Comparison of ENCODE assay signal across 8 cellular contexts in genomic region chr9:137406876-137407589, GRCh38. TPM values are rescaled to one million over a fixed set of nuclear protein-coding genes. Genes with fewer than 3 reads are reported as not detected.
DNase-seq lines count a peak whose midpoint lies in the region; ATAC-seq and TF ChIP-seq lines count a peak whose summit lies in the region.

No MANE protein-coding gene starts in this region.

- no peaks in the 10 kb centered on the region for H3K9me3 Mint-ChIP-seq in activated naive CD8-positive, alpha-beta T cell treated with anti-CD3 and anti-CD28 coated beads, Interleukin-2, amount 50 U/mL, for 24 hours
- peaks cover 4% of the 10 kb centered on the region for H3K9me3 Mint-ChIP-seq in progenitor cell of endocrine pancreas (ENCODE audit: low read depth)

- no peak for TF ChIP-seq POLR2A in heart left ventricle (IDR thresholded peaks at IDR 0.05)

- H3K4me3 ChIP-seq in HAP-1 (peak overlapping the region; percentile 20), RWPE2 (ENCODE audit: severe bottlenecking) (peak overlapping the region; percentile 15), heart left ventricle (peak overlapping the region in 11 of 12 donors; percentile 23 to 57 (median 50))

- H3K36me3 ChIP-seq in HAP-1 (replicated peaks) (no peaks in the 10 kb centered on the region), RWPE2 (ENCODE audit: low read depth) (no peaks in the 10 kb centered on the region), heart left ventricle (no peaks in the 10 kb centered on the region)

- H3K27ac Mint-ChIP-seq in activated naive CD8-positive, alpha-beta T cell treated with anti-CD3 and anti-CD28 coated beads, Interleukin-2, amount 50 U/mL, for 24 hours, result no peak overlapping the region
- H3K27ac Mint-ChIP-seq in progenitor cell of endocrine pancreas, result no peak overlapping the region

- H3K27me3 Mint-ChIP-seq in activated naive CD8-positive, alpha-beta T cell treated with anti-CD3 and anti-CD28 coated beads, Interleukin-2, amount 50 U/mL, for 24 hours, result peaks cover 2% of the 10 kb centered on the region
- H3K27me3 Mint-ChIP-seq in progenitor cell of endocrine pancreas, result no peaks in the 10 kb centered on the region

- H3K27ac ChIP-seq in RWPE2 (ENCODE audit: poor library complexity, severe bottlenecking), result no peak overlapping the region
- H3K27ac ChIP-seq in heart left ventricle, result peak overlapping the region in 11 of 12 donors; percentile 18 to 87 (median 72)

- H3K27me3 ChIP-seq in HAP-1 (ENCODE audit: low read depth) (no peaks in the 10 kb centered on the region), RWPE2 (ENCODE audit: insufficient read depth, poor library complexity, severe bottlenecking) (no peaks in the 10 kb centered on the region), heart left ventricle (peaks cover 0 to 15% (median 0%) of the 10 kb centered on the region in 9 donors)

- in situ Hi-C loops in HAP-1 (cut with MboI; ENCODE audit: low sequenced_read_pairs), result loop anchor here (5.0 kb wide), 1 partner anchor 115 kb away; no protein-coding TSS in a partner anchor

- TF ChIP-seq CTCF in RWPE2 (IDR thresholded peaks at IDR 0.05; ENCODE audit: poor library complexity, severe bottlenecking), result peak; percentile 60
- peak; percentile 74 to 93 (median 87) for TF ChIP-seq CTCF in heart left ventricle (IDR thresholded peaks at IDR 0.05)
- TF ChIP-seq CTCF in progenitor cell of endocrine pancreas (IDR thresholded peaks at IDR 0.05; ENCODE audit: unreplicated experiment), result peak; percentile 81

- H3K4me1 ChIP-seq in HAP-1 (no peaks in the 10 kb centered on the region), RWPE2 (ENCODE audit: insufficient read depth, poor library complexity, severe bottlenecking) (peaks cover 13% of the 10 kb centered on the region), heart left ventricle (peaks cover 0 to 50% (median 30%) of the 10 kb centered on the region in 12 donors)

- WGBS in heart left ventricle, 4 donors, result 1 to 14% (median 3%) methylated on average over 7 to 63 of the region's 63 CpGs

- DNase-seq in Ammon's horn (ENCODE audit: low spot score) (peak; percentile 61), HAP-1 (ENCODE audit: low spot score in 2 of 2) (peak; percentile 21 to 82), RWPE2 (ENCODE audit: low spot score) (no peak), heart left ventricle (peak; percentile 69 to 89 (median 80)), progenitor cell of endocrine pancreas (ENCODE audit: low spot score, unreplicated experiment) (peak; percentile 81)
- peak; percentile 77 for DNase-seq in activated naive CD8-positive, alpha-beta T cell treated with anti-CD3 and anti-CD28 coated beads, Interleukin-2, amount 50 U/mL, for 24 hours

- peaks cover 8% of the 10 kb centered on the region for H3K36me3 Mint-ChIP-seq in activated naive CD8-positive, alpha-beta T cell treated with anti-CD3 and anti-CD28 coated beads, Interleukin-2, amount 50 U/mL, for 24 hours (ENCODE audit: low read depth)
- peaks cover 7% of the 10 kb centered on the region for H3K36me3 Mint-ChIP-seq in progenitor cell of endocrine pancreas (ENCODE audit: insufficient read depth)

- no peak overlapping the region for H3K4me3 Mint-ChIP-seq in activated naive CD8-positive, alpha-beta T cell treated with anti-CD3 and anti-CD28 coated beads, Interleukin-2, amount 50 U/mL, for 24 hours
- no peak overlapping the region for H3K4me3 Mint-ChIP-seq in progenitor cell of endocrine pancreas (ENCODE audit: low read depth)

- ATAC-seq in RWPE2 (ENCODE audit: low read depth) (peak; percentile 41), heart left ventricle (peak; percentile 21 to 89 (median 83)), HG02973 (IDR thresholded peaks at IDR 0.05; ENCODE audit: unreplicated experiment) (no peak), HG02840 (IDR thresholded peaks at IDR 0.05; ENCODE audit: low FRiP score, unreplicated experiment) (no peak)
- peak; percentile 80 for ATAC-seq in activated naive CD8-positive, alpha-beta T cell treated with anti-CD3 and anti-CD28 coated beads, Interleukin-2, amount 50 U/mL, for 24 hours

- intact Hi-C loops in heart left ventricle (cut with DNase I), result loop anchor here (2.0 to 10.0 kb wide), 7 partner anchors 55 to 125 kb away; partner anchors contain the start of gene NRARP (in 2 of the 10)

- H3K9me3 ChIP-seq in HAP-1 (no peaks in the 10 kb centered on the region), RWPE2 (ENCODE audit: severe bottlenecking) (no peaks in the 10 kb centered on the region), heart left ventricle (no peaks in the 10 kb centered on the region)

- H3K4me1 Mint-ChIP-seq in activated naive CD8-positive, alpha-beta T cell treated with anti-CD3 and anti-CD28 coated beads, Interleukin-2, amount 50 U/mL, for 24 hours, result peaks cover 9% of the 10 kb centered on the region
- H3K4me1 Mint-ChIP-seq in progenitor cell of endocrine pancreas (ENCODE audit: low read depth), result no peaks in the 10 kb centered on the region

RNA-seq across cellular contexts. Expression of gene EXD3, which starts 15.9 kb away (rescaled TPM):
- total RNA-seq in heart left ventricle (10 to 100 TPM in 2 of 9 donors, 1 to 10 TPM in 7; 4.1 to 12.9 (median 8.6) TPM), progenitor cell of endocrine pancreas (31.7 and 33.8 TPM in 2 replicates)
- 10 to 100 TPM in 1 of 2 donors, 1 to 10 TPM in 1; 5.6 to 15.2 TPM for polyA plus RNA-seq in heart left ventricle

RNA-seq across cellular contexts. Expression of gene NOXA1, which starts 16.2 kb away (rescaled TPM):
- total RNA-seq in heart left ventricle (1 to 10 TPM in 8 of 9 donors, under 1 TPM in 1; 0.81 to 5.5 (median 2.7) TPM), progenitor cell of endocrine pancreas (15.3 and 16.3 TPM in 2 replicates)
- 1 to 10 TPM in 1 of 2 donors, under 1 TPM in 1; 0.44 to 4.1 TPM for polyA plus RNA-seq in heart left ventricle

RNA-seq across cellular contexts. Expression of gene ENTPD8, which starts 34.1 kb away (rescaled TPM):
- total RNA-seq in heart left ventricle (not detected), progenitor cell of endocrine pancreas (2.7 and 3.2 TPM in 2 replicates)
- not detected for polyA plus RNA-seq in heart left ventricle

RNA-seq across cellular contexts. Expression of gene NSMF, which starts 52.1 kb away (rescaled TPM):
- total RNA-seq in heart left ventricle (10 to 100 TPM in 8 of 9 donors, 1 to 10 TPM in 1; 7.5 to 21.0 (median 12.6) TPM), progenitor cell of endocrine pancreas (57.4 and 59.8 TPM in 2 replicates)
- polyA plus RNA-seq in heart left ventricle, result 10 to 100 TPM; 17.3 to 22.1 TPM

Comparison
In these comparisons a context has a peak if more than half of its experiments do, and no peak if none do; other contexts are left out.
1. ATAC-seq: peak in RWPE2 (single experiment), activated naive CD8-positive, alpha-beta T cell treated with anti-CD3 and anti-CD28 coated beads, Interleukin-2, amount 50 U/mL, for 24 hours (single experiment) and heart left ventricle (4 of 4); none in HG02973 (single experiment) and HG02840 (single experiment).
2. Peak in every context shown above with its lines, with median percentiles within 50 percentile points of each other: H3K4me3 ChIP-seq and CTCF ChIP-seq.